9 cellular contexts compared by ENCODE assay signal in genomic region chr20:17530153-17530552, GRCh38. TPM values are rescaled to one million over a fixed set of nuclear protein-coding genes. Genes with fewer than 3 reads are reported as not detected.
DNase-seq lines count a peak whose midpoint lies in the region; ATAC-seq and TF ChIP-seq lines count a peak whose summit lies in the region.
"Had no signal": no experiment of that assay in that cellular context is flagged by ENCODE, and none has a peak within 500 bp of the region (broad histone marks: within the 10 kb centered on the region; RNA-seq: fewer than 3 reads in every experiment).

No MANE protein-coding gene starts in this region.

- H3K27ac Mint-ChIP-seq in activated naive CD4-positive, alpha-beta T cell treated with anti-CD3 and anti-CD28 coated beads, Interleukin-2, amount 10 ng/mL, durations not matched to agents 7 days and 5 days, result peak overlapping the region; percentile 28
- peak overlapping the region; percentile 75 for H3K27ac Mint-ChIP-seq in glutamatergic neuron (ENCODE audit: unreplicated experiment)

- H3K9me2 ChIP-seq in MM.1S (replicated peaks; ENCODE audit: insufficient read depth, low read length), result no peaks in the 10 kb centered on the region

- H3K36me3 ChIP-seq in SK-N-MC (ENCODE audit: insufficient read depth, low read length), result no peaks in the 10 kb centered on the region
- no peaks in the 10 kb centered on the region for H3K36me3 ChIP-seq in stomach smooth muscle (ENCODE audit: control insufficient read depth in 2 of 2, insufficient read depth in 2 of 2, low read length in 2 of 2)
- no peaks in the 10 kb centered on the region for H3K36me3 ChIP-seq in MM.1S (replicated peaks; ENCODE audit: insufficient read depth, low read length)

- H3K27me3 ChIP-seq in stomach smooth muscle (ENCODE audit: control insufficient read depth in 1 of 2, insufficient read depth in 2 of 2, low read length in 2 of 2) (no peaks in the 10 kb centered on the region), MM.1S (replicated peaks; ENCODE audit: insufficient read depth, low read length) (peaks cover 4% of the 10 kb centered on the region; the same call in 1 of the 2 replicates)

- no peaks in the 10 kb centered on the region for H3K36me3 Mint-ChIP-seq in activated naive CD4-positive, alpha-beta T cell treated with anti-CD3 and anti-CD28 coated beads, Interleukin-2, amount 10 ng/mL, durations not matched to agents 7 days and 5 days
- H3K36me3 Mint-ChIP-seq in glutamatergic neuron (ENCODE audit: unreplicated experiment), result peaks cover 4% of the 10 kb centered on the region

- H2AFZ ChIP-seq in MM.1S (ENCODE audit: low read length), result no peak overlapping the region

- H4K20me1 ChIP-seq in MM.1S (ENCODE audit: insufficient read depth, low read length), result no peaks in the 10 kb centered on the region

- H3K4me1 Mint-ChIP-seq in activated naive CD4-positive, alpha-beta T cell treated with anti-CD3 and anti-CD28 coated beads, Interleukin-2, amount 10 ng/mL, durations not matched to agents 7 days and 5 days, result peaks cover 29% of the 10 kb centered on the region
- H3K4me1 Mint-ChIP-seq in glutamatergic neuron (ENCODE audit: low read depth, unreplicated experiment), result peaks cover 6% of the 10 kb centered on the region

- H3K27ac ChIP-seq in SK-N-MC, result peak overlapping the region; percentile 45; the same call in 1 of the 2 replicates
- H3K27ac ChIP-seq in stomach smooth muscle (ENCODE audit: low read length), result peak overlapping the region; percentile 80
- H3K27ac ChIP-seq in caudate nucleus (ENCODE audit: low read depth, low read length), result no peak overlapping the region
- no peak overlapping the region for H3K27ac ChIP-seq in MM.1S (ENCODE audit: low read length)

- peak overlapping the region; percentile 66 for H3K4me3 Mint-ChIP-seq in activated naive CD4-positive, alpha-beta T cell treated with anti-CD3 and anti-CD28 coated beads, Interleukin-2, amount 10 ng/mL, durations not matched to agents 7 days and 5 days
- peak overlapping the region; percentile 80 for H3K4me3 Mint-ChIP-seq in glutamatergic neuron (ENCODE audit: unreplicated experiment)

- peaks cover 15% of the 10 kb centered on the region for H3K4me1 ChIP-seq in stomach smooth muscle (ENCODE audit: control insufficient read depth, insufficient read depth, low read length)
- no peaks in the 10 kb centered on the region for H3K4me1 ChIP-seq in MM.1S (ENCODE audit: low read length)

- TF ChIP-seq CTCF in glutamatergic neuron (IDR thresholded peaks at IDR 0.05; ENCODE audit: partially characterized antibody, unreplicated experiment) (no peak), MM.1S (IDR thresholded peaks at IDR 0.05; ENCODE audit: low read length) (no peak)

- H3K9ac ChIP-seq in SK-N-MC (ENCODE audit: insufficient read length), result peak overlapping the region; percentile 90
- peak overlapping the region in 1 of 2 donors; percentile 71 for H3K9ac ChIP-seq in stomach smooth muscle (ENCODE audit: low read length in 2 of 2)
- H3K9ac ChIP-seq in MM.1S (ENCODE audit: low read length), result no peak overlapping the region

- ATAC-seq in HG03342 (IDR thresholded peaks at IDR 0.05; ENCODE audit: unreplicated experiment), result no peak
- ATAC-seq: K562 had no signal

- H3K4me3 ChIP-seq in SK-N-MC, result peak overlapping the region; percentile 85
- H3K4me3 ChIP-seq in stomach smooth muscle (ENCODE audit: low read length in 2 of 2), result peak overlapping the region in 1 of 2 donors; percentile 76
- no peak overlapping the region for H3K4me3 ChIP-seq in MM.1S (ENCODE audit: low read length)
- H3K4me3 ChIP-seq: K562 had no signal

- H3F3A ChIP-seq in MM.1S (ENCODE audit: insufficient read depth, low read length), result no peaks in the 10 kb centered on the region

- CTCF ChIA-PET in activated naive CD4-positive, alpha-beta T cell treated with anti-CD3 and anti-CD28 coated beads, Interleukin-2, amount 10 ng/mL, durations not matched to agents 7 days and 5 days (lab: Charles Lee), result interaction anchor here (0.6 to 2.2 kb wide), 3 partner anchors 24 to 152 kb away, joined by 3 to 5 read pairs (median 3); partner anchors contain the start of gene RRBP1

- no peaks in the 10 kb centered on the region for H3K9me3 ChIP-seq in SK-N-MC (ENCODE audit: low read depth, low read length)
- no peaks in the 10 kb centered on the region for H3K9me3 ChIP-seq in stomach smooth muscle (ENCODE audit: control insufficient read depth in 2 of 2, low read length in 2 of 2)
- no peaks in the 10 kb centered on the region for H3K9me3 ChIP-seq in MM.1S (replicated peaks; ENCODE audit: insufficient read depth, low read length)

- no peaks in the 10 kb centered on the region for H3K79me2 ChIP-seq in MM.1S (ENCODE audit: low read length)

- H3K9me3 Mint-ChIP-seq in activated naive CD4-positive, alpha-beta T cell treated with anti-CD3 and anti-CD28 coated beads, Interleukin-2, amount 10 ng/mL, durations not matched to agents 7 days and 5 days, result no peaks in the 10 kb centered on the region
- peaks cover 5% of the 10 kb centered on the region for H3K9me3 Mint-ChIP-seq in glutamatergic neuron (ENCODE audit: unreplicated experiment)

- no peak for DNase-seq in activated naive CD4-positive, alpha-beta T cell treated with anti-CD3 and anti-CD28 coated beads, Interleukin-2, amount 10 ng/mL, durations not matched to agents 7 days and 5 days
- no peak for DNase-seq in activated naive CD4-positive, alpha-beta T cell (lab: John Stamatoyannopoulos, UW)
- DNase-seq in SK-N-MC (ENCODE audit: low read depth, low spot score), result no peak
- no peak for DNase-seq in glutamatergic neuron
- no peak for DNase-seq in caudate nucleus (lab: John Stamatoyannopoulos, UW)
- DNase-seq in MM.1S, result no peak

- peaks cover 22% of the 10 kb centered on the region for H3K27me3 Mint-ChIP-seq in activated naive CD4-positive, alpha-beta T cell treated with anti-CD3 and anti-CD28 coated beads, Interleukin-2, amount 10 ng/mL, durations not matched to agents 7 days and 5 days
- peaks cover 3% of the 10 kb centered on the region for H3K27me3 Mint-ChIP-seq in glutamatergic neuron (ENCODE audit: unreplicated experiment)

- no peak overlapping the region for H3K4me2 ChIP-seq in MM.1S (ENCODE audit: low read depth, low read length)

RNA-seq across cellular contexts. Expression of gene BFSP1, which starts 1.0 kb away (rescaled TPM):
- 0.69 TPM for total RNA-seq in glutamatergic neuron (ENCODE audit: unreplicated experiment)

RNA-seq across cellular contexts. Expression of gene DSTN, which starts 39.7 kb away (rescaled TPM):
- 233 TPM for total RNA-seq in glutamatergic neuron (ENCODE audit: unreplicated experiment)

Comparison
In these comparisons a context has a peak if more than half of its experiments do, and no peak if none do; other contexts are left out.
1. H3K27ac ChIP-seq: peak in SK-N-MC (single experiment) and stomach smooth muscle (single experiment); none in caudate nucleus (single experiment) and MM.1S (single experiment).